12 cellular contexts compared by ENCODE assay signal in genomic region chr6:125793280-125793679, GRCh38. TPM values are rescaled to one million over a fixed set of nuclear protein-coding genes. Genes with fewer than 3 reads are reported as not detected.
DNase-seq lines count a peak whose midpoint lies in the region; ATAC-seq and TF ChIP-seq lines count a peak whose summit lies in the region.
"Had no signal": no experiment of that assay in that cellular context is flagged by ENCODE, and none has a peak within 500 bp of the region (broad histone marks: within the 10 kb centered on the region; RNA-seq: fewer than 3 reads in every experiment).

No MANE protein-coding gene starts in this region.

- H3K9me3 ChIP-seq in T-helper 17 cell (ENCODE audit: control insufficient read depth, low read length, poor library complexity, severe bottlenecking) (no peaks in the 10 kb centered on the region), stomach (no peaks in the 10 kb centered on the region)

- WGBS in stomach, 5 donors = 70 to 89% (median 83%) methylated on average over 2 of the region's 2 CpGs

- peaks cover 17 to 84% (median 43%) of the 10 kb centered on the region in 4 donors for H3K4me1 ChIP-seq in stomach

- H3K36me3 ChIP-seq in stomach = peaks cover 0 to 6% (median 0%) of the 10 kb centered on the region in 4 donors

- no peak for TF ChIP-seq POLR2A in stomach (IDR thresholded peaks at IDR 0.05)

- no peak for ATAC-seq in T-helper 17 cell

- H3K9me3 Mint-ChIP-seq in T-helper 1 cell treated with Interleukin-12 subunit alpha and Interleukin-12 subunit beta and Interleukin-4 antibody, amounts not matched to agents 30 μg/mL and 1 μg/mL, for 36 hours = no peaks in the 10 kb centered on the region
- no peaks in the 10 kb centered on the region for H3K9me3 Mint-ChIP-seq in endothelial cell (ENCODE audit: unreplicated experiment)
- H3K9me3 Mint-ChIP-seq: activated B cell treated with CpG ODN at 0.5 μM for 24 hours had no signal

- peak overlapping the region; percentile 28 for H3K4me3 Mint-ChIP-seq in T-helper 1 cell treated with Interleukin-12 subunit alpha and Interleukin-12 subunit beta and Interleukin-4 antibody, amounts not matched to agents 30 μg/mL and 1 μg/mL, for 36 hours
- H3K4me3 Mint-ChIP-seq in T-helper 17 cell (peak overlapping the region; percentile 67), endothelial cell (ENCODE audit: unreplicated experiment) (no peak overlapping the region)
- H3K4me3 Mint-ChIP-seq: activated B cell treated with CpG ODN at 0.5 μM for 24 hours had no signal

- no peak for TF ChIP-seq EP300 in stomach (IDR thresholded peaks at IDR 0.05)

- peak overlapping the region in 4 of 5 donors; percentile 0 to 98 (median 26) for H3K27ac ChIP-seq in stomach

- no peak overlapping the region for H3K27ac Mint-ChIP-seq in T-helper 1 cell treated with Interleukin-12 subunit alpha and Interleukin-12 subunit beta and Interleukin-4 antibody, amounts not matched to agents 30 μg/mL and 1 μg/mL, for 36 hours
- H3K27ac Mint-ChIP-seq in T-helper 17 cell (peak overlapping the region; percentile 86), endothelial cell (ENCODE audit: unreplicated experiment) (no peak overlapping the region)
- H3K27ac Mint-ChIP-seq: activated B cell treated with CpG ODN at 0.5 μM for 24 hours had no signal

- H3K27me3 ChIP-seq in stomach = no peaks in the 10 kb centered on the region

- H3K4me3 ChIP-seq in fibroblast of mammary gland (ENCODE audit: control insufficient read depth, low read depth, low read length) (peak overlapping the region; percentile 9), stomach (no peak overlapping the region)

- peaks cover 46% of the 10 kb centered on the region for H3K4me1 Mint-ChIP-seq in T-helper 1 cell treated with Interleukin-12 subunit alpha and Interleukin-12 subunit beta and Interleukin-4 antibody, amounts not matched to agents 30 μg/mL and 1 μg/mL, for 36 hours (ENCODE audit: low read depth)
- peaks cover 45% of the 10 kb centered on the region for H3K4me1 Mint-ChIP-seq in T-helper 17 cell
- peaks cover 35% of the 10 kb centered on the region for H3K4me1 Mint-ChIP-seq in endothelial cell (ENCODE audit: unreplicated experiment)

- no peak for TF ChIP-seq CTCF in fibroblast of mammary gland (conservative IDR thresholded peaks at IDR 0.05; ENCODE audit: control insufficient read depth, insufficient read depth, low read depth, low read length)
- TF ChIP-seq CTCF in stomach (IDR thresholded peaks at IDR 0.05) = no peak
- no peak for TF ChIP-seq CTCF in endothelial cell (IDR thresholded peaks at IDR 0.05; ENCODE audit: unreplicated experiment)

- intact Hi-C loops in stomach (cut with DNase I; ENCODE audit: low total_unique reads) = no loop called here

- no peak for DNase-seq in T-helper 1 cell
- DNase-seq in T-helper 17 cell = no peak
- DNase-seq in fibroblast of mammary gland (ENCODE audit: low read depth) = peak; percentile 60
- DNase-seq in stomach = no peak
- DNase-seq in NCI-H510A (lab: John Stamatoyannopoulos, UW) = no peak
- no peak for DNase-seq in DMS 273 (lab: John Stamatoyannopoulos, UW; ENCODE audit: unreplicated experiment)
- DNase-seq in endothelial cell (ENCODE audit: low spot score) = no peak
- DNase-seq: activated B cell treated with CpG ODN at 0.5 μM for 24 hours, glutamatergic neuron, KBM-7, NCI-H526 treated with DMSO at 0.1 percent for 48 hours had no signal

- peaks cover 11% of the 10 kb centered on the region for H3K36me3 Mint-ChIP-seq in T-helper 1 cell treated with Interleukin-12 subunit alpha and Interleukin-12 subunit beta and Interleukin-4 antibody, amounts not matched to agents 30 μg/mL and 1 μg/mL, for 36 hours (ENCODE audit: low read depth)
- H3K36me3 Mint-ChIP-seq in T-helper 17 cell (ENCODE audit: low read depth) (peaks cover 3% of the 10 kb centered on the region), endothelial cell (ENCODE audit: low read depth, unreplicated experiment) (no peaks in the 10 kb centered on the region)

- H3K27me3 Mint-ChIP-seq in T-helper 1 cell treated with Interleukin-12 subunit alpha and Interleukin-12 subunit beta and Interleukin-4 antibody, amounts not matched to agents 30 μg/mL and 1 μg/mL, for 36 hours (ENCODE audit: low read depth) = no peaks in the 10 kb centered on the region
- H3K27me3 Mint-ChIP-seq in T-helper 17 cell (no peaks in the 10 kb centered on the region), endothelial cell (ENCODE audit: unreplicated experiment) (peaks cover 4% of the 10 kb centered on the region)
- H3K27me3 Mint-ChIP-seq: activated B cell treated with CpG ODN at 0.5 μM for 24 hours had no signal

RNA-seq across cellular contexts. Expression of gene NCOA7, which starts 2.5 kb away (rescaled TPM):
- total RNA-seq in T-helper 17 cell = 10 to 100 TPM; 49.5 to 62.4 TPM
- 100 to 1,000 TPM in 1 of 5 donors, 10 to 100 TPM in 3, 1 to 10 TPM in 1; 1.2 to 131 (median 27.5) TPM for total RNA-seq in stomach
- polyA plus RNA-seq in stomach = 10 to 100 TPM; 13.7 to 26.0 (median 17.6) TPM
- total RNA-seq in endothelial cell (ENCODE audit: unreplicated experiment) = 26.2 TPM

RNA-seq across cellular contexts. Expression of gene HEY2, which starts 43.8 kb away (rescaled TPM):
- under 1 TPM in 1 of 2 donors, not detected in 1; 0.23 TPM for total RNA-seq in T-helper 17 cell
- total RNA-seq in stomach = 1 to 10 TPM in 3 of 5 donors, not detected in 2; 1.0 to 1.7 (median 1.3) TPM
- 1 to 10 TPM in 2 of 3 donors, under 1 TPM in 1; 0.83 to 3.8 (median 1.1) TPM for polyA plus RNA-seq in stomach
- total RNA-seq in endothelial cell (ENCODE audit: unreplicated experiment) = 82.7 TPM
- total RNA-seq: activated B cell treated with CpG ODN at 0.5 μM for 24 hours had no signal

Comparison
In these comparisons a context has a peak if more than half of its experiments do, and no peak if none do; other contexts are left out.
1. RNA of gene HEY2, which starts 43.8 kb away (total RNA-seq): 82.7 TPM in endothelial cell (single experiment); 1.0 to 1.7 TPM in stomach and 0.23 TPM in T-helper 17 cell; every median in the first group is over 10 times any median in the second.